Comparison of ENCODE assay signal across 18 cellular contexts in genomic region chr12:4445156-4446020, GRCh38. TPM values are rescaled to one million over a fixed set of nuclear protein-coding genes. Genes with fewer than 3 reads are reported as not detected.
"Had no signal": no experiment of that assay in that cellular context is flagged by ENCODE, and none has a peak within 500 bp of the region (broad histone marks: within the 10 kb centered on the region; RNA-seq: fewer than 3 reads in every experiment).

FGF6 (minus strand) TSS chr12:4445815; CDS start chr12:4445570, 245 bp downstream.

- H3K4me3 Mint-ChIP-seq: activated CD4-positive, alpha-beta memory T cell treated with anti-CD3 and anti-CD28 coated beads, Interleukin-2, amount 10 ng/mL, durations not matched to agents 7 days and 5 days; activated naive CD4-positive, alpha-beta T cell treated with anti-CD3 and anti-CD28 coated beads, Interleukin-2, amount 50 U/mL, for 24 hours; T-cell had no signal

- DNase-seq: activated CD4-positive, alpha-beta memory T cell treated with anti-CD3 and anti-CD28 coated beads, Interleukin-2, amount 10 ng/mL, durations not matched to agents 7 days and 5 days; activated CD4-positive, alpha-beta T cell treated with anti-CD3 and anti-CD28 coated beads for 1 hour; amniotic stem cell; brain microvascular endothelial cell; dermis blood vessel endothelial cell; left lung; mesenchymal stem cell; right cardiac atrium; stimulated activated CD4-positive, alpha-beta T cell treated with anti-CD3 and anti-CD28 coated beads, Interleukin-2, amount 100 ng/mL, for 24 hours; stimulated activated naive CD4-positive, alpha-beta T cell; substantia nigra; T-cell; T1000; trophoblast cell had no signal

- H3K27me3 ChIP-seq: brain microvascular endothelial cell had no signal

- H3K36me3 ChIP-seq: brain microvascular endothelial cell, left lung had no signal

- H3K9me3 ChIP-seq: left lung had no signal

- H3K36me3 Mint-ChIP-seq: activated naive CD4-positive, alpha-beta T cell treated with anti-CD3 and anti-CD28 coated beads, Interleukin-2, amount 50 U/mL, for 24 hours; T-cell had no signal

- H3K27ac ChIP-seq: brain microvascular endothelial cell, left lung, SK-N-MC had no signal

- H3K9me3 Mint-ChIP-seq: activated CD4-positive, alpha-beta memory T cell treated with anti-CD3 and anti-CD28 coated beads, Interleukin-2, amount 10 ng/mL, durations not matched to agents 7 days and 5 days; activated naive CD4-positive, alpha-beta T cell treated with anti-CD3 and anti-CD28 coated beads, Interleukin-2, amount 50 U/mL, for 24 hours; T-cell had no signal

- ATAC-seq: left lung, right cardiac atrium, T-cell had no signal

- H3K27ac Mint-ChIP-seq: activated CD4-positive, alpha-beta memory T cell treated with anti-CD3 and anti-CD28 coated beads, Interleukin-2, amount 10 ng/mL, durations not matched to agents 7 days and 5 days; activated naive CD4-positive, alpha-beta T cell treated with anti-CD3 and anti-CD28 coated beads, Interleukin-2, amount 50 U/mL, for 24 hours; T-cell had no signal

- H3K4me1 ChIP-seq: left lung had no signal

- H3K27me3 Mint-ChIP-seq: activated naive CD4-positive, alpha-beta T cell treated with anti-CD3 and anti-CD28 coated beads, Interleukin-2, amount 50 U/mL, for 24 hours had no signal

- H3K4me3 ChIP-seq: left lung, SK-N-MC, smooth muscle cell had no signal

- H3K4me1 Mint-ChIP-seq: activated CD4-positive, alpha-beta memory T cell treated with anti-CD3 and anti-CD28 coated beads, Interleukin-2, amount 10 ng/mL, durations not matched to agents 7 days and 5 days; activated naive CD4-positive, alpha-beta T cell treated with anti-CD3 and anti-CD28 coated beads, Interleukin-2, amount 50 U/mL, for 24 hours; T-cell had no signal

RNA-seq across cellular contexts. Expression of gene FGF6, which starts in this region (rescaled TPM):
- total RNA-seq: activated CD4-positive, alpha-beta memory T cell treated with anti-CD3 and anti-CD28 coated beads, Interleukin-2, amount 10 ng/mL, durations not matched to agents 7 days and 5 days; dermis blood vessel endothelial cell; fibroblast of villous mesenchyme; left lung; right cardiac atrium; smooth muscle cell; T-cell had no signal
